21 cellular contexts compared by ENCODE assay signal in genomic region chr6:157724138-157724537, GRCh38.
DNase-seq lines count a peak whose midpoint lies in the region; ATAC-seq and TF ChIP-seq lines count a peak whose summit lies in the region.
"Had no signal": no experiment of that assay in that cellular context is flagged by ENCODE, and none has a peak within 500 bp of the region (broad histone marks: within the 10 kb centered on the region; RNA-seq: fewer than 3 reads in every experiment).

No MANE protein-coding gene starts in this region.

- no peak overlapping the region for H3K27ac Mint-ChIP-seq in activated CD8-positive, alpha-beta memory T cell treated with anti-CD3 and anti-CD28 coated beads, Interleukin-2, amount 10 ng/mL, durations not matched to agents 7 days and 5 days
- H3K27ac Mint-ChIP-seq in mesothelial cell of epicardium: peak overlapping the region; percentile 84
- H3K27ac Mint-ChIP-seq: B cell had no signal

- no peaks in the 10 kb centered on the region for H3K4me1 Mint-ChIP-seq in activated CD8-positive, alpha-beta memory T cell treated with anti-CD3 and anti-CD28 coated beads, Interleukin-2, amount 10 ng/mL, durations not matched to agents 7 days and 5 days
- peaks cover 13% of the 10 kb centered on the region for H3K4me1 Mint-ChIP-seq in mesothelial cell of epicardium
- H3K4me1 Mint-ChIP-seq: B cell had no signal

- H3K9me3 Mint-ChIP-seq in activated CD8-positive, alpha-beta memory T cell treated with anti-CD3 and anti-CD28 coated beads, Interleukin-2, amount 10 ng/mL, durations not matched to agents 7 days and 5 days (ENCODE audit: low read depth): peaks cover 3% of the 10 kb centered on the region
- H3K9me3 Mint-ChIP-seq in mesothelial cell of epicardium: peaks cover 20% of the 10 kb centered on the region

- TF ChIP-seq CTCF in astrocyte of the cerebellum (IDR thresholded peaks at IDR 0.05; ENCODE audit: low read depth, low read length, missing control alignments) (no peak), mesothelial cell of epicardium (IDR thresholded peaks at IDR 0.05; ENCODE audit: unreplicated experiment) (no peak)

- in situ Hi-C loops in astrocyte of the cerebellum (cut with HindIII; ENCODE audit: low sequenced_read_pairs): no loop called here

- DNase-seq in activated CD8-positive, alpha-beta memory T cell treated with anti-CD3 and anti-CD28 coated beads, Interleukin-2, amount 10 ng/mL, durations not matched to agents 7 days and 5 days: peak; percentile 23
- no peak for DNase-seq in activated CD8-positive, alpha-beta memory T cell treated with anti-CD3 and anti-CD28 coated beads, Interleukin-2, amount 50 U/mL, for 4 hours
- peak; percentile 20 for DNase-seq in astrocyte of the cerebellum (ENCODE audit: low read depth)
- no peak for DNase-seq in mesothelial cell of epicardium (ENCODE audit: low spot score in 2 of 2, unreplicated experiment in 2 of 2)
- no peak for DNase-seq in anterior cingulate cortex (lab: John Stamatoyannopoulos, UW)
- no peak for DNase-seq in activated CD4-positive, alpha-beta T cell treated with anti-CD3 and anti-CD28 coated beads, Interleukin-2, amount 50 U/mL, for 48 hours
- DNase-seq: 8988T, COR-L47, DMS 273 treated with DMSO at 0.1 percent for 48 hours, GF-D8, GOT3, KBM-7, NCI-H187, NCI-H226, NCI-H524, RPMI8226, SIG-M5 had no signal

- peaks cover 2% of the 10 kb centered on the region for H3K36me3 Mint-ChIP-seq in activated CD8-positive, alpha-beta memory T cell treated with anti-CD3 and anti-CD28 coated beads, Interleukin-2, amount 10 ng/mL, durations not matched to agents 7 days and 5 days
- H3K36me3 Mint-ChIP-seq in mesothelial cell of epicardium: peaks cover 13% of the 10 kb centered on the region

- CTCF ChIA-PET in activated CD8-positive, alpha-beta memory T cell treated with anti-CD3 and anti-CD28 coated beads, Interleukin-2, amount 10 ng/mL, durations not matched to agents 7 days and 5 days (lab: Charles Lee): no interaction called here

- peaks cover 23% of the 10 kb centered on the region for H3K27me3 Mint-ChIP-seq in activated CD8-positive, alpha-beta memory T cell treated with anti-CD3 and anti-CD28 coated beads, Interleukin-2, amount 10 ng/mL, durations not matched to agents 7 days and 5 days
- no peaks in the 10 kb centered on the region for H3K27me3 Mint-ChIP-seq in mesothelial cell of epicardium (ENCODE audit: low read depth)

- ATAC-seq in activated CD8-positive, alpha-beta memory T cell treated with anti-CD3 and anti-CD28 coated beads, Interleukin-2, amount 10 ng/mL, durations not matched to agents 7 days and 5 days: no peak
- ATAC-seq in HG02759 (IDR thresholded peaks at IDR 0.05; ENCODE audit: unreplicated experiment) (no peak), GM21528 (IDR thresholded peaks at IDR 0.05; ENCODE audit: low FRiP score, unreplicated experiment) (no peak)
- ATAC-seq: HCT116 had no signal

- H3K4me3 Mint-ChIP-seq in activated CD8-positive, alpha-beta memory T cell treated with anti-CD3 and anti-CD28 coated beads, Interleukin-2, amount 10 ng/mL, durations not matched to agents 7 days and 5 days: no peak overlapping the region
- H3K4me3 Mint-ChIP-seq in mesothelial cell of epicardium: no peak overlapping the region
- H3K4me3 Mint-ChIP-seq: B cell had no signal

- H3K4me3 ChIP-seq in astrocyte of the cerebellum (ENCODE audit: low read depth, low read length): no peak overlapping the region

Comparison
In these comparisons a context has a peak if more than half of its experiments do, and no peak if none do; other contexts are left out.
1. DNase-seq: peak in activated CD8-positive, alpha-beta memory T cell treated with anti-CD3 and anti-CD28 coated beads, Interleukin-2, amount 10 ng/mL, durations not matched to agents 7 days and 5 days (single experiment) and astrocyte of the cerebellum (single experiment); none in activated CD8-positive, alpha-beta memory T cell treated with anti-CD3 and anti-CD28 coated beads, Interleukin-2, amount 50 U/mL, for 4 hours (single experiment), mesothelial cell of epicardium (0 of 2), anterior cingulate cortex (0 of 58) and activated CD4-positive, alpha-beta T cell treated with anti-CD3 and anti-CD28 coated beads, Interleukin-2, amount 50 U/mL, for 48 hours (0 of 2).